Comparison of ENCODE assay signal across 1 cellular context in genomic region chr17:39674702-39675389, GRCh38.
TF ChIP-seq lines count a peak whose summit lies in the region.

No MANE protein-coding gene starts in this region.

TF ChIP-seq in HepG2, 621 proteins besides CTCF, POLR2A, EP300 and RAD21 (continued from another document):
- no peak for TF ChIP-seq ZNF512B (CRISPR knock-in tag; IDR thresholded peaks at IDR 0.05; ENCODE audit: borderline replicate concordance)
- 0 out of 2 replicates have a peak, but pooled peaks have one; percentile 22 for TF ChIP-seq ZSCAN20 (CRISPR knock-in tag; IDR thresholded peaks at IDR 0.05; ENCODE audit: borderline replicate concordance)
- TF ChIP-seq MED1 (CRISPR knock-in tag; IDR thresholded peaks at IDR 0.05), result peak; percentile 79
- TF ChIP-seq ZBTB7A (CRISPR knock-in tag; IDR thresholded peaks at IDR 0.05), result peak; percentile 92
- TF ChIP-seq, protein P1, sequence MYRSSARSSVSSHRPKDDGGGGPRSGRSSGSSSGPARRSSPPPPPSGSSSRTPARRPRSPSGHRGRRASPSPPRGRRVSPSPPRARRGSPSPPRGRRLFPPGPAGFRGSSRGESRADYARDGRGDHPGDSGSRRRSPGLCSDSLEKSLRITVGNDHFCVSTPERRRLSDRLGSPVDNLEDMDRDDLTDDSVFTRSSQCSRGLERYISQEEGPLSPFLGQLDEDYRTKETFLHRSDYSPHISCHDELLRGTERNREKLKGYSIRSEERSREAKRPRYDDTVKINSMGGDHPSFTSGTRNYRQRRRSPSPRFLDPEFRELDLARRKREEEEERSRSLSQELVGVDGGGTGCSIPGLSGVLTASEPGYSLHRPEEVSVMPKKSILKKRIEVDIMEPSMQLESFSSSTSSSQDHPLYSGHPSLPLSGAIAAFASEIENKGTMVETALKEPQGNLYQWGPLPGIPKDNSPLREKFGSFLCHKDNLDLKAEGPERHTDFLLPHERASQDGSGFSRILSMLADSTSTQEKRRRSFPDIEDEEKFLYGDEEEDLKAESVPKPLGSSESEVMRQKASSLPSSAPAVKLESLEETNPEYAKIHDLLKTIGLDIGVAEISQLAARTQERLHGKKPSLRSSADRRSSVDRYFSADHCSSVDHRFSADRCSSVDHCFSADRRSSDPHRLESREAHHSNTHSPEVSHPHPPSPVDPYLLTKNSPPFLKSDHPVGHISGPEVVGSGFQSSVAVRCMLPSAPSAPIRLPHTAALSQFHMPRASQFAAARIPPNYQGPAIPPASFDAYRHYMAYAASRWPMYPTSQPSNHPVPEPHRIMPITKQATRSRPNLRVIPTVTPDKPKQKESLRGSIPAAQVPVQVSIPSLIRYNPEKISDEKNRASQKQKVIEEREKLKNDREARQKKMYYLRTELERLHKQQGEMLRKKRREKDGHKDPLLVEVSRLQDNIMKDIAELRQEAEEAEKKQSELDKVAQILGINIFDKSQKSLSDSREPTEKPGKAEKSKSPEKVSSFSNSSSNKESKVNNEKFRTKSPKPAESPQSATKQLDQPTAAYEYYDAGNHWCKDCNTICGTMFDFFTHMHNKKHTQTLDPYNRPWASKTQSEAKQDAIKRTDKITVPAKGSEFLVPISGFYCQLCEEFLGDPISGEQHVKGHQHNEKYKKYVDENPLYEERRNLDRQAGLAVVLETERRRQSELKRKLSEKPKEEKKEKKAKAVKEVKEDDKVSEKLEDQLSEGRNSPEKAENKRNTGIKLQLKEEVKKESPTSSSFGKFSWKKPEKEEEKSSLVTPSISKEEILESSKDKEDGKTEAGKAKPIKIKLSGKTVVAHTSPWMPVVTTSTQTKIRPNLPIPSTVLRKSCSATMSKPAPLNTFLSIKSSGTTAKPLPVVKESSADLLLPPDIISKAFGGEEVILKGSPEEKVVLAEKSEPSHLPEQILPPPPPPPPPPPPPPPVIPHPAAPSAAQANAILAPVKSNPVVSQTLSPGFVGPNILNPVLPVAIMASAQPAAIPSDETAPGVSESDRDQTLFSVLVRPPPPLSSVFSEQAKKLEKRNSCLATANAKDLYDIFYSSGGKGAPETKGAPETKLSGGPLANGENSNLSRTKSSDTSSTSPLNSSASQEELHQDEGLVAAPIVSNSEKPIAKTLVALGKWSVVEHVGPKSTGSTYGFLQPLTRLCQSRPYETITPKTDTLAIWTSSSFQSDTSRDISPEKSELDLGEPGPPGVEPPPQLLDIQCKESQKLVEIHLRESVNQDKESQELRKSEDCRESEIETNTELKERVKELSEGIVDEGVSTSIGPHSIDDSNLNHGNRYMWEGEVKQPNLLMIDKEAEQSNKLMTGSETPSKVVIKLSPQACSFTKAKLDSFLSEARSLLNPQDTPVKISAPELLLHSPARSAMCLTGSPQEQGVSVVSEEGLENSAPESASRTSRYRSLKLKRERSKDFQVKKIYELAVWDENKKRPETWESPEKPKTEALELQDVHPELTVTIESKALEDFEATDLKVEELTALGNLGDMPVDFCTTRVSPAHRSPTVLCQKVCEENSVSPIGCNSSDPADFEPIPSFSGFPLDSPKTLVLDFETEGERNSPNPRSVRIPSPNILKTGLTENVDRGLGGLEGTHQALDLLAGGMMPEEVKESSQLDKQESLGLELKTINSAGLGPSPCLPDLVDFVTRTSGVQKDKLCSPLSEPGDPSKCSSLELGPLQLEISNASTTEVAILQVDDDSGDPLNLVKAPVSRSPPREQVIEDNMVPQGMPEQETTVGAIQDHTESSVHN (CRISPR knock-in tag; IDR thresholded peaks at IDR 0.05), result no peak; the same call in 1 of the 2 replicates
- TF ChIP-seq ZBTB49 (CRISPR knock-in tag; IDR thresholded peaks at IDR 0.05; ENCODE audit: borderline replicate concordance), result no peak
- TF ChIP-seq FOXJ3 (CRISPR knock-in tag; IDR thresholded peaks at IDR 0.05; ENCODE audit: borderline replicate concordance), result 0 out of 2 replicates have a peak, but pooled peaks have one; percentile 57
- TF ChIP-seq ARNT2 (CRISPR knock-in tag; IDR thresholded peaks at IDR 0.05; ENCODE audit: low read depth), result peak; percentile 55
- no peak for TF ChIP-seq ZNF121 (CRISPR knock-in tag; IDR thresholded peaks at IDR 0.05)
- TF ChIP-seq PBX3 (CRISPR knock-in tag; IDR thresholded peaks at IDR 0.05; ENCODE audit: borderline replicate concordance), result no peak
- no peak for TF ChIP-seq GMEB1 (CRISPR knock-in tag; IDR thresholded peaks at IDR 0.05; ENCODE audit: borderline replicate concordance)
- TF ChIP-seq, protein P2, sequence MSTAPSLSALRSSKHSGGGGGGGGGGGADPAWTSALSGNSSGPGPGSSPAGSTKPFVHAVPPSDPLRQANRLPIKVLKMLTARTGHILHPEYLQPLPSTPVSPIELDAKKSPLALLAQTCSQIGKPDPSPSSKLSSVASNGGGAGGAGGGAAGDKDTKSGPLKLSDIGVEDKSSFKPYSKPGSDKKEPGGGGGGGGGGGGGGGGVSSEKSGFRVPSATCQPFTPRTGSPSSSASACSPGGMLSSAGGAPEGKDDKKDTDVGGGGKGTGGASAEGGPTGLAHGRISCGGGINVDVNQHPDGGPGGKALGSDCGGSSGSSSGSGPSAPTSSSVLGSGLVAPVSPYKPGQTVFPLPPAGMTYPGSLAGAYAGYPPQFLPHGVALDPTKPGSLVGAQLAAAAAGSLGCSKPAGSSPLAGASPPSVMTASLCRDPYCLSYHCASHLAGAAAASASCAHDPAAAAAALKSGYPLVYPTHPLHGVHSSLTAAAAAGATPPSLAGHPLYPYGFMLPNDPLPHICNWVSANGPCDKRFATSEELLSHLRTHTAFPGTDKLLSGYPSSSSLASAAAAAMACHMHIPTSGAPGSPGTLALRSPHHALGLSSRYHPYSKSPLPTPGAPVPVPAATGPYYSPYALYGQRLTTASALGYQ (CRISPR knock-in tag; IDR thresholded peaks at IDR 0.05), result no peak
- TF ChIP-seq, protein P3, sequence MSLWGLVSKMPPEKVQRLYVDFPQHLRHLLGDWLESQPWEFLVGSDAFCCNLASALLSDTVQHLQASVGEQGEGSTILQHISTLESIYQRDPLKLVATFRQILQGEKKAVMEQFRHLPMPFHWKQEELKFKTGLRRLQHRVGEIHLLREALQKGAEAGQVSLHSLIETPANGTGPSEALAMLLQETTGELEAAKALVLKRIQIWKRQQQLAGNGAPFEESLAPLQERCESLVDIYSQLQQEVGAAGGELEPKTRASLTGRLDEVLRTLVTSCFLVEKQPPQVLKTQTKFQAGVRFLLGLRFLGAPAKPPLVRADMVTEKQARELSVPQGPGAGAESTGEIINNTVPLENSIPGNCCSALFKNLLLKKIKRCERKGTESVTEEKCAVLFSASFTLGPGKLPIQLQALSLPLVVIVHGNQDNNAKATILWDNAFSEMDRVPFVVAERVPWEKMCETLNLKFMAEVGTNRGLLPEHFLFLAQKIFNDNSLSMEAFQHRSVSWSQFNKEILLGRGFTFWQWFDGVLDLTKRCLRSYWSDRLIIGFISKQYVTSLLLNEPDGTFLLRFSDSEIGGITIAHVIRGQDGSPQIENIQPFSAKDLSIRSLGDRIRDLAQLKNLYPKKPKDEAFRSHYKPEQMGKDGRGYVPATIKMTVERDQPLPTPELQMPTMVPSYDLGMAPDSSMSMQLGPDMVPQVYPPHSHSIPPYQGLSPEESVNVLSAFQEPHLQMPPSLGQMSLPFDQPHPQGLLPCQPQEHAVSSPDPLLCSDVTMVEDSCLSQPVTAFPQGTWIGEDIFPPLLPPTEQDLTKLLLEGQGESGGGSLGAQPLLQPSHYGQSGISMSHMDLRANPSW (CRISPR knock-in tag; IDR thresholded peaks at IDR 0.05; ENCODE audit: borderline replicate concordance), result 0 out of 2 replicates have a peak, but pooled peaks have one; percentile 37
- TF ChIP-seq ZBTB42 (CRISPR knock-in tag; IDR thresholded peaks at IDR 0.05), result peak; percentile 84; the same call in 1 of the 2 replicates
